In the genomic region with DNA sequence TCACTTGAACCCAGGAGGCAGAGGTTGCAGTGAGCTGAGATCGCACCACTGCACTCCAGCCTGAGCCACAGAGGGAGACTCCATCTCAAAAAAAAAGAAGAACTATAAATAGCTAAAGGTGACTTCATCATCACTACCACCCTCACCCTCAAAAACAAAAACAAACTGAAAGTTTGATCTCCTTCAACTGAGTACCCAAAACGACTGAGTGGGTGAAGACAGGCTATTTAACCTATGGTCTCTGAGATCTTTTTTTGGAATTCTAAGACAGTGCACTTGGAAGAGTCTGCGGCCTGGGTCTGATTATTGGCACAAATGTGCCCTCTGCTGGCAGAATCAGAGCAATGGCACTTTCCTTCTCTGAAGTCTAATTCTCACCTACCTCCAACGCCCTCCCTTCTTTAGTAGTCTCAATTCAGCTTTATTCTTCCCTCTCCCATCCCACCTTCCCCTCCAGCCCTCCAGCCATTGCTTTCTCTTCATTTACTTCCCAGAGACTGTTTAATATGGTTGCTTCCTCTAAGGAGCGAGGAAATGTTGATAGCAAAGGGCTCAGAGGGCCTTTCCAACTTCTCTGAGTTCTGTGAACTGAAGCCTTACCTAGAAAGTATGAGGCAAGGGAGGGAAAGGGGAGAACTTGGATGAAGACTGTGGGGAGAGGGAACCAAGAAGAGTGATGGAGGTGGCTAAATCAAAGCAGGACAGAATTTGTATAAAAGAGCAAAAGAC, we compare ENCODE assay signal across 8 cellular contexts. TPM values are rescaled to one million over a fixed set of nuclear protein-coding genes. Genes with fewer than 3 reads are reported as not detected.
DNase-seq lines count a peak whose midpoint lies in the region; ATAC-seq and TF ChIP-seq lines count a peak whose summit lies in the region.

No MANE protein-coding gene starts in this region.

- peaks cover 0 to 12% (median 4%) of the 10 kb centered on the region in 5 donors for H3K27me3 Mint-ChIP-seq in naive thymus-derived CD8-positive, alpha-beta T cell

- no peak overlapping the region for H3K4me3 ChIP-seq in upper lobe of left lung

- peaks cover 4 to 13% (median 6%) of the 10 kb centered on the region in 4 donors for H3K4me1 Mint-ChIP-seq in naive thymus-derived CD8-positive, alpha-beta T cell

- peaks cover 8 to 44% (median 22%) of the 10 kb centered on the region in 4 donors for H3K4me1 ChIP-seq in upper lobe of left lung

- no peaks in the 10 kb centered on the region for H3K36me3 ChIP-seq in upper lobe of left lung

- H3K36me3 Mint-ChIP-seq in naive thymus-derived CD8-positive, alpha-beta T cell = no peaks in the 10 kb centered on the region

- no peak for TF ChIP-seq EP300 in upper lobe of left lung (IDR thresholded peaks at IDR 0.05)

- H3K27me3 ChIP-seq in upper lobe of left lung = no peaks in the 10 kb centered on the region

- peak overlapping the region in 1 of 10 donors; percentile 14 for H3K27ac Mint-ChIP-seq in naive thymus-derived CD8-positive, alpha-beta T cell

- H3K27ac ChIP-seq in upper lobe of left lung = no peak overlapping the region

- peak; percentile 73 for DNase-seq in DMS53 treated with DMSO at 0.1 percent for 48 hours (lab: John Stamatoyannopoulos, UW; ENCODE audit: unreplicated experiment)
- DNase-seq in NOMO-1 treated with dmso at 0.1 percent for 144 hours (lab: John Stamatoyannopoulos, UW; ENCODE audit: unreplicated experiment) = peak; percentile 9
- DNase-seq in activated T-cell treated with anti-CD3 and anti-CD28 coated beads for 4 hours = peak; percentile 17
- DNase-seq in erythroblast (lab: John Stamatoyannopoulos, UW) = peak; percentile 68 to 80
- peak in 9 of 10 donors; percentile 19 to 71 (median 53) for DNase-seq in naive thymus-derived CD8-positive, alpha-beta T cell
- DNase-seq in upper lobe of left lung = peak in 1 of 2 donors; percentile 43

- no peak for TF ChIP-seq POLR2A in erythroblast (IDR thresholded peaks at IDR 0.05; ENCODE audit: low read length)
- TF ChIP-seq POLR2A in upper lobe of left lung (IDR thresholded peaks at IDR 0.05) = no peak

- POLR2A ChIA-PET in naive thymus-derived CD8-positive, alpha-beta T cell (lab: Charles Lee) = interaction anchor here (1.1 to 1.6 kb wide), 2 partner anchors 113 to 116 kb away, joined by 3 read pairs; no protein-coding TSS in a partner anchor

- no peaks in the 10 kb centered on the region for H3K9me3 ChIP-seq in upper lobe of left lung

- ATAC-seq in HG03378 (IDR thresholded peaks at IDR 0.05; ENCODE audit: unreplicated experiment) (peak; percentile 80), upper lobe of left lung (ENCODE audit: low FRiP score in 2 of 2) (peak; percentile 63 to 73), HG03280 (IDR thresholded peaks at IDR 0.05; ENCODE audit: unreplicated experiment) (no peak)
- ATAC-seq in naive thymus-derived CD8-positive, alpha-beta T cell = peak; percentile 72 to 73

- 10 to 23% methylated on average over 5 of the region's 5 CpGs for WGBS in upper lobe of left lung, 2 donors

- no peaks in the 10 kb centered on the region for H3K9me3 Mint-ChIP-seq in naive thymus-derived CD8-positive, alpha-beta T cell

- TF ChIP-seq CTCF in upper lobe of left lung (IDR thresholded peaks at IDR 0.05) = peak; percentile 68 to 93 (median 87)

- H3K4me3 Mint-ChIP-seq in naive thymus-derived CD8-positive, alpha-beta T cell = peak overlapping the region in 4 of 10 donors; percentile 0 to 53 (median 14)

RNA-seq across cellular contexts. Expression of a gene that starts 2.9 kb away (rescaled TPM):
- not detected for total RNA-seq in naive thymus-derived CD8-positive, alpha-beta T cell
- polyA plus RNA-seq in naive thymus-derived CD8-positive, alpha-beta T cell = not detected
- total RNA-seq in upper lobe of left lung = 1 to 10 TPM in 2 of 6 donors, under 1 TPM in 1, not detected in 3; 0.46 to 3.5 (median 2.6) TPM

RNA-seq across cellular contexts. Expression of a gene that starts 11.7 kb away (rescaled TPM):
- total RNA-seq in naive thymus-derived CD8-positive, alpha-beta T cell = not detected
- not detected for polyA plus RNA-seq in naive thymus-derived CD8-positive, alpha-beta T cell
- under 1 TPM in 3 of 6 donors, not detected in 3; 0.54 to 0.84 (median 0.78) TPM for total RNA-seq in upper lobe of left lung

RNA-seq across cellular contexts. Expression of a gene that starts 53.0 kb away (rescaled TPM):
- 1 to 10 TPM; 5.4 to 7.3 TPM for total RNA-seq in naive thymus-derived CD8-positive, alpha-beta T cell
- polyA plus RNA-seq in naive thymus-derived CD8-positive, alpha-beta T cell = 1 to 10 TPM in 1 of 3 donors, under 1 TPM in 2; 0.71 to 1.7 (median 0.99) TPM
- 100 to 1,000 TPM in 4 of 6 donors, 10 to 100 TPM in 2; 67.9 to 188 (median 120) TPM for total RNA-seq in upper lobe of left lung

RNA-seq across cellular contexts. Expression of a gene that starts 53.7 kb away (rescaled TPM):
- total RNA-seq in naive thymus-derived CD8-positive, alpha-beta T cell = 10 to 100 TPM; 10.5 to 13.2 TPM
- polyA plus RNA-seq in naive thymus-derived CD8-positive, alpha-beta T cell = under 1 TPM in 2 of 3 donors, not detected in 1; 0.19 to 0.30 TPM
- 10 to 100 TPM in 3 of 6 donors, 1 to 10 TPM in 3; 6.6 to 25.1 (median 8.7) TPM for total RNA-seq in upper lobe of left lung

Comparison
In these comparisons a context has a peak if more than half of its experiments do, and no peak if none do; other contexts are left out.
1. RNA of a gene that starts 53.0 kb away (total RNA-seq): 67.9 to 188 TPM in upper lobe of left lung; 5.4 to 7.3 TPM in naive thymus-derived CD8-positive, alpha-beta T cell; every median in the first group is over 4 times any median in the second.